In the genomic region with DNA sequence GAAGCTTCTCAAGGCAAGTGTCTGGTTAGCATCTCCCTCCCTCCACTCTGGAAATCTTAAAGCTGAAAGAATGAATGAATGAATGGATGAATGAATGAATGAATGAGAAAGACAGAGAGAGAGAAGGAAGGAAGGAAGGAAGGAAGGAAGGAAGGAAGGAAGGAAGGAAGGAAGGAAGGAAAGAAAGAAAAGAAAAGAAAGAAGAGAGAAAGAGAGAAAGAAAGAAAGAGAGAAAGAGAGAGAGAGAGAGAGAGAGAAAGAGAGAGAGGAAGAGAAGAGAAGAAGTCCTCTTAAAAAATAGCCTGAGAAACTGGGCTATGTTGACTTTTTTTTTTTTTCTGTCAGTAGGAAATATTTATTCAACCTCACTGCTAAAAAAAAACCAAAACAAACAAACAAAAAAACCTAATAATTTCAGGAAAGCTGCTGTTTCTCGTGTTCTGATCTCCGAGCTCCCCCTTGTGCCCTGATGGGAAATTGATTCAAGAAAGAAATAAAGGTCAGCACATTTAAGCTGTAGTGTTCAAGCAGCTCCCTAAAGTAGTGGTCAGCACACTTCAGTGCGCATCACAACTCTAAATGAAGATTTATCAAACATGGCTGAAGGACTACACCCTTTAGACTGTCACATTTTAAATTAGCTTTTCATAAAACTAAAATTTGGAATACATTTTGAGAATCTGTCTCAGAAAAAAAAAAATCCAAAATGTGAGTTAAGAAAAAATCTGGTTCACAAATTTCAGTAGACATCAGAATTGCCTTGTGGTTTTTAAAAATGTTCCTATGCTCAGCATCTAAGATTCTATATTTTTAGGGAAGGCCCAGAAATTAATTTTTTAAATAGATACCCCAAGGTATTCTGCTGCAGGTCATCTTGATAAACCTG, we compare ENCODE assay signal across 8 cellular contexts.
A peak's percentile ranks its signal among the peaks of the same experiment; 100 is the strongest.
DNase-seq lines count a peak whose midpoint lies in the region; ATAC-seq and TF ChIP-seq lines count a peak whose summit lies in the region.

No MANE protein-coding gene starts in this region.

- H3K27ac ChIP-seq in mesenchymal stem cell (ENCODE audit: low read length, poor library complexity, severe bottlenecking): no peak overlapping the region

- H3K4me3 ChIP-seq in astrocyte of the spinal cord (ENCODE audit: low read depth, low read length) (no peak overlapping the region), mesenchymal stem cell (ENCODE audit: insufficient read depth in 1 of 2, low read depth in 1 of 2, low read length in 2 of 2) (no peak overlapping the region)

- no peak overlapping the region for H2AFZ ChIP-seq in mesenchymal stem cell (ENCODE audit: low read depth, low read length)

- no peaks in the 10 kb centered on the region for H3K36me3 Mint-ChIP-seq in immature natural killer cell

- H3K4me3 Mint-ChIP-seq in immature natural killer cell: no peak overlapping the region

- H4K91ac ChIP-seq in mesenchymal stem cell (ENCODE audit: low read length): no peak overlapping the region

- H3K9me3 ChIP-seq in mesenchymal stem cell (ENCODE audit: control insufficient read depth, low read length): no peaks in the 10 kb centered on the region

- no peak overlapping the region for H3K27ac Mint-ChIP-seq in immature natural killer cell

- no peaks in the 10 kb centered on the region for H3K79me1 ChIP-seq in mesenchymal stem cell (replicated peaks; ENCODE audit: low read length, poor library complexity, severe bottlenecking)

- no peak overlapping the region for H3K18ac ChIP-seq in mesenchymal stem cell (ENCODE audit: low read depth in 1 of 2, low read length in 2 of 2)

- H3K9ac ChIP-seq in mesenchymal stem cell (ENCODE audit: low read length): no peak overlapping the region

- no peak overlapping the region for H2AK5ac ChIP-seq in mesenchymal stem cell (ENCODE audit: low read length, severe bottlenecking)

- no peak overlapping the region for H2BK15ac ChIP-seq in mesenchymal stem cell (ENCODE audit: low read depth, poor library complexity, severe bottlenecking)

- no peaks in the 10 kb centered on the region for H3K9me3 Mint-ChIP-seq in immature natural killer cell

- H4K8ac ChIP-seq in mesenchymal stem cell (ENCODE audit: low read length): no peak overlapping the region

- H3K27me3 ChIP-seq in mesenchymal stem cell (ENCODE audit: control insufficient read depth in 1 of 2, insufficient read depth in 1 of 2, low read length in 2 of 2): no peaks in the 10 kb centered on the region

- TF ChIP-seq CTCF in astrocyte of the spinal cord (IDR thresholded peaks at IDR 0.05; ENCODE audit: low read depth, low read length): peak; percentile 62

- no peak overlapping the region for H3K23ac ChIP-seq in mesenchymal stem cell (ENCODE audit: low read length in 2 of 2)

- H3K27me3 Mint-ChIP-seq in immature natural killer cell (ENCODE audit: low read depth in 3 of 3): peaks cover 0 to 9% (median 3%) of the 10 kb centered on the region in 3 donors

- no peaks in the 10 kb centered on the region for H3K4me1 Mint-ChIP-seq in immature natural killer cell

- no peak overlapping the region for H2BK12ac ChIP-seq in mesenchymal stem cell (ENCODE audit: low read length in 2 of 2)

- 12% methylated on average over 2 of the region's 3 CpGs for WGBS in mesenchymal stem cell

- DNase-seq in COLO668 (lab: John Stamatoyannopoulos, UW; ENCODE audit: unreplicated experiment): peak; percentile 11
- DNase-seq in LoVo (ENCODE audit: low spot score): peak; percentile 52
- DNase-seq in astrocyte of the spinal cord (ENCODE audit: low read depth, low spot score): peak; percentile 24
- peak; percentile 46 for DNase-seq in mesenchymal stem cell
- no peak for DNase-seq in immature natural killer cell

- no peak overlapping the region for H3K14ac ChIP-seq in mesenchymal stem cell (ENCODE audit: low read length in 2 of 2)

- H2BK120ac ChIP-seq in mesenchymal stem cell (ENCODE audit: low read depth, low read length): no peak overlapping the region

- H3K4me2 ChIP-seq in mesenchymal stem cell (ENCODE audit: low read length, poor library complexity, severe bottlenecking): no peak overlapping the region

- H2BK5ac ChIP-seq in mesenchymal stem cell (ENCODE audit: low read depth, low read length, poor library complexity, severe bottlenecking): no peak overlapping the region

- in situ Hi-C loops in astrocyte of the spinal cord (cut with HindIII; ENCODE audit: low sequenced_read_pairs): no loop called here

- no peaks in the 10 kb centered on the region for H3K4me1 ChIP-seq in mesenchymal stem cell (ENCODE audit: control insufficient read depth, insufficient read depth, low read depth, low read length)

- H3K36me3 ChIP-seq in mesenchymal stem cell (ENCODE audit: control insufficient read depth in 1 of 2, insufficient read depth in 2 of 2, low read depth in 1 of 2, low read length in 2 of 2): peaks cover 0 to 24% of the 10 kb centered on the region in 2 experiments

- no peak overlapping the region for H3K4ac ChIP-seq in mesenchymal stem cell (ENCODE audit: low read depth in 1 of 2, low read length in 2 of 2)

- ATAC-seq in GM18519 (IDR thresholded peaks at IDR 0.05; ENCODE audit: low FRiP score, unreplicated experiment) (peak; percentile 53), HG03439 (IDR thresholded peaks at IDR 0.05; ENCODE audit: unreplicated experiment) (no peak), GM18870 (IDR thresholded peaks at IDR 0.05; ENCODE audit: unreplicated experiment) (no peak)

Comparison
In these comparisons a context has a peak if more than half of its experiments do, and no peak if none do; other contexts are left out.
1. DNase-seq: peak in COLO668 (single experiment), LoVo (single experiment), astrocyte of the spinal cord (single experiment) and mesenchymal stem cell (single experiment); none in immature natural killer cell (0 of 3).